In genomic region chr15:50880221-50880620, GRCh38 we compare ENCODE assay signal across 1 cellular context.
TF ChIP-seq lines count a peak whose summit lies in the region.

No MANE protein-coding gene starts in this region.

TF ChIP-seq in WTC11, 78 proteins besides CTCF, POLR2A, EP300 and RAD21 (continued from another document):
- no peak for TF ChIP-seq PRDM15 (CRISPR knock-in tag; IDR thresholded peaks at IDR 0.05)
- no peak for TF ChIP-seq ELF4 (CRISPR knock-in tag; IDR thresholded peaks at IDR 0.05; ENCODE audit: low read depth)
- TF ChIP-seq E2F4 (CRISPR knock-in tag; IDR thresholded peaks at IDR 0.05; ENCODE audit: borderline replicate concordance, low read depth): no peak
- TF ChIP-seq ZMAT4 (CRISPR knock-in tag; IDR thresholded peaks at IDR 0.05): no peak
- no peak for TF ChIP-seq JUN (CRISPR knock-in tag; IDR thresholded peaks at IDR 0.05)
- TF ChIP-seq JAZF1 (CRISPR knock-in tag; IDR thresholded peaks at IDR 0.05): no peak
- no peak for TF ChIP-seq ZNF121 (CRISPR knock-in tag; IDR thresholded peaks at IDR 0.05)
- no peak for TF ChIP-seq NFATC4 (CRISPR knock-in tag; IDR thresholded peaks at IDR 0.05)
- no peak for TF ChIP-seq AFF4 (CRISPR knock-in tag; IDR thresholded peaks at IDR 0.05; ENCODE audit: borderline replicate concordance)
- TF ChIP-seq MAX (CRISPR knock-in tag; IDR thresholded peaks at IDR 0.05): no peak
